In the genomic region with DNA sequence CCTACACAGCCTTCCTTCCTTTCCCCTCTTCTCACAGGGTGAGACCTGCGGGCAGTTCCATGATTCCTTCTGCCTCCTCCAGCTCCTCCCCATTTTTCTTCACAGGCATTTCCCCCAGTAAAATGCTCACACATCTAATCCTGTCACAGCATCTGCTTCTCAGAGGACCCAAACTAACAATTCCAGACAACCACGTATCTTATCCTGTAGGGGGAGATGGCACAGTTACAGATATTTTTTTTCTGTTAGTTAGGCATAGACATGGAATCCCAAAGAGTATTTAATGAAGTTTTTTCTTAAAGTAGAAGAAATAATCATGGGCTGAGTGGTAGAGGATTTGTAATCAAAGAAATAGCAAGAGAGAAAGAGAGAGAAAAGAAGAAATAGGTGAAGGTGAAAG, we compare ENCODE assay signal across 22 cellular contexts.
"Had no signal": no experiment of that assay in that cellular context is flagged by ENCODE, and none has a peak within 500 bp of the region (broad histone marks: within the 10 kb centered on the region; RNA-seq: fewer than 3 reads in every experiment).

No MANE protein-coding gene starts in this region.

- H3K27ac ChIP-seq: cardiac muscle cell, left lung, pancreas, psoas muscle, right atrium auricular region, thyroid gland, WERI-Rb-1 had no signal

- H3K27me3 ChIP-seq: cardiac muscle cell, left lung, pancreas, right atrium auricular region, thyroid gland had no signal

- DNase-seq: activated CD4-positive, alpha-beta T cell treated with anti-CD3 and anti-CD28 coated beads for 1 hour; activated CD8-positive, alpha-beta memory T cell treated with anti-CD3 and anti-CD28 coated beads for 24 hours; activated CD8-positive, alpha-beta memory T cell treated with anti-CD3 and anti-CD28 coated beads, Interleukin-2, amount 50 U/mL, for 4 hours; activated naive CD4-positive, alpha-beta T cell treated with Interleukin-2 at 50 U/mL for 16 hours; activated naive CD8-positive, alpha-beta T cell treated with anti-CD3 and anti-CD28 coated beads, Interleukin-2, amount 10 ng/mL, durations not matched to agents 7 days and 5 days; activated T-cell treated with anti-CD3 and anti-CD28 coated beads, Interleukin-2, amount 50 U/mL, for 24 hours; amniotic stem cell; erythroblast; kidney glomerular epithelial cell; left lung; pancreas; psoas muscle; stimulated activated CD4-positive, alpha-beta T cell treated with anti-CD3 and anti-CD28 coated beads, Interleukin-1b, Interleukin-23, amount 100 ng/mL, for 48 hours; substantia nigra; T-cell; thyroid gland; WERI-Rb-1 had no signal

- H3K4me3 ChIP-seq: cardiac muscle cell, left lung, pancreas, psoas muscle, right atrium auricular region, thyroid gland had no signal

- FAIRE-seq: endometrium, pancreas, TTC549 had no signal

- ATAC-seq: activated T-helper 17 cell treated with anti-CD3 and anti-CD28 coated beads, Interleukin-2, amount 50 U/mL, for 72 hours; left lung; pancreas; psoas muscle; T-cell had no signal

- H3K36me3 ChIP-seq: cardiac muscle cell, left lung, pancreas, right atrium auricular region, thyroid gland, WERI-Rb-1 had no signal

- H3K9me3 ChIP-seq: pancreas, psoas muscle, thyroid gland had no signal

- H3K4me1 ChIP-seq: left lung, pancreas, psoas muscle, right atrium auricular region, thyroid gland had no signal
